10 cellular contexts compared by ENCODE assay signal in the genomic region with DNA sequence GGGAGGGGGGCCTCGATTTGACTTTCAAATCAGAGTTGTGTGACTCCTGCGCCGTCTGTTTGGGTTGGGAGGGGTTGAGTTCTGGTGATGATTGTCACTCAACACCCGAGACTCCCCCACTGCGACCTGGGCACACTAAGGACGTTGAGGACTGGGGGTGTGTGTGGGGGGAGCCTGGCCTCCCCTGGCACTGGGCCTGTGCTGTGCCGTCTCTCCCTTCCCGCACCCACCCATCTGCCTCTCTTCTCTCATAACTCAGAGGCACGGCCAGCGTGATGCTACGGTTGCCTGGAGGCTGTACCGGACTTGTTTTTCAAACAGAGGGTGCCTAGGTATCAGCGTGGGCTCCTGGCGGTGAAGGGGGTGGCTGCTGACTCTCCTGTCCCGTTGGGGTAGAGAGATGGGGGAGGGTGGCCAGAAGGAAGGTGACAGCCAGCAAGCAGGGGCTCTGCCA. TPM values are rescaled to one million over a fixed set of nuclear protein-coding genes. Genes with fewer than 3 reads are reported as not detected.
DNase-seq lines count a peak whose midpoint lies in the region; FAIRE-seq and TF ChIP-seq lines count a peak whose summit lies in the region.
"Had no signal": no experiment of that assay in that cellular context is flagged by ENCODE, and none has a peak within 500 bp of the region (broad histone marks: within the 10 kb centered on the region; RNA-seq: fewer than 3 reads in every experiment).

No MANE protein-coding gene starts in this region.

- WGBS in lower leg skin, 2 donors, result 43 to 63% methylated on average over 14 to 15 of the region's 15 CpGs

- DNase-seq in CD8-positive, alpha-beta memory T cell, result peak in 1 of 5 donors; percentile 46
- DNase-seq in NT2/D1 (ENCODE audit: low read depth, low spot score) (no peak), endothelial cell of umbilical vein (ENCODE audit: low read depth, low spot score) (no peak), lower leg skin (ENCODE audit: low spot score in 2 of 2) (no peak), NCI-H1092 (lab: John Stamatoyannopoulos, UW) (no peak)
- DNase-seq in stimulated activated CD4-positive, alpha-beta T cell treated with anti-CD3 and anti-CD28 coated beads, Interleukin-4, amount 100 ng/mL, for 1 hour, result no peak
- no peak for DNase-seq in activated CD8-positive, alpha-beta memory T cell treated with anti-CD3 and anti-CD28 coated beads, Interleukin-2, amount 50 U/mL, for 4 hours

- CTCF ChIA-PET in CD8-positive, alpha-beta memory T cell (lab: Charles Lee), result interaction anchor here (0.9 to 6.2 kb wide), 3 partner anchors 8 to 258 kb away, joined by 3 to 34 read pairs (median 10); a partner anchor contains a TSS
- CTCF ChIA-PET in endothelial cell of umbilical vein (lab: Charles Lee), result interaction anchor here (1.1 kb wide), 2 partner anchors 62 to 256 kb away, joined by 3 read pairs; no protein-coding TSS in a partner anchor

- H3K79me2 ChIP-seq in endothelial cell of umbilical vein (ENCODE audit: control insufficient read depth, insufficient read depth, low read length), result peaks cover 35% of the 10 kb centered on the region

- peak overlapping the region; percentile 88 for H3K4me2 ChIP-seq in endothelial cell of umbilical vein (ENCODE audit: insufficient read depth, low read length)

- H2AFZ ChIP-seq in endothelial cell of umbilical vein (ENCODE audit: low read depth, low read length), result no peak overlapping the region

- no peak for FAIRE-seq in endothelial cell of umbilical vein (lab: Jason Lieb, UNC)
- FAIRE-seq: GM19239, islet of Langerhans had no signal

- peaks cover 55 to 65% (median 55%) of the 10 kb centered on the region in 3 donors for H3K4me1 Mint-ChIP-seq in CD8-positive, alpha-beta memory T cell

- intact Hi-C loops in endothelial cell of umbilical vein (cut with micrococcal nuclease), result loop anchor here (1.0 to 2.0 kb wide), 2 partner anchors 11 to 57 kb away; a partner anchor contains a TSS
- intact Hi-C loops in lower leg skin (cut with DNase I; ENCODE audit: low total_unique reads), result no loop called here

- TF ChIP-seq POLR2A in endothelial cell of umbilical vein (IDR thresholded peaks at IDR 0.05; ENCODE audit: low read depth, low read length) (no peak), lower leg skin (IDR thresholded peaks at IDR 0.05) (no peak)

- H3K27ac ChIP-seq in CD8-positive, alpha-beta memory T cell (ENCODE audit: low read depth, low read length), result no peak overlapping the region
- peak overlapping the region; percentile 18 for H3K27ac ChIP-seq in endothelial cell of umbilical vein (ENCODE audit: insufficient read depth, low read depth, low read length)
- peak overlapping the region; percentile 99 for H3K27ac ChIP-seq in neutrophil

- dilution Hi-C loops in endothelial cell of umbilical vein (cut with MboI; ENCODE audit: extremely low pct_ligation_motif_present, low sequenced_read_pairs), result no loop called here

- no peaks in the 10 kb centered on the region for H3K9me1 ChIP-seq in endothelial cell of umbilical vein (replicated peaks; ENCODE audit: control insufficient read depth, extremely low read depth, insufficient read depth, low read length)

- H3K9ac ChIP-seq in NT2/D1 (ENCODE audit: insufficient read length, low read depth), result peak overlapping the region; percentile 89
- H3K9ac ChIP-seq in endothelial cell of umbilical vein (replicated peaks; ENCODE audit: extremely low read depth, insufficient read depth, low read length), result peak overlapping the region; percentile 95

- TF ChIP-seq CTCF in endothelial cell of umbilical vein (IDR thresholded peaks at IDR 0.05; ENCODE audit: extremely low read depth in 1 of 2, insufficient read depth in 1 of 2, low read depth in 1 of 2, low read length in 2 of 2) (no peak), neutrophil (IDR thresholded peaks at IDR 0.05) (no peak), lower leg skin (IDR thresholded peaks at IDR 0.05) (no peak)

- H4K20me1 ChIP-seq in endothelial cell of umbilical vein (replicated peaks; ENCODE audit: control insufficient read depth, extremely low read depth, insufficient read depth, low read length), result no peaks in the 10 kb centered on the region

- peak overlapping the region in 7 of 8 donors; percentile 41 to 95 (median 78) for H3K27ac Mint-ChIP-seq in CD8-positive, alpha-beta memory T cell

- peak overlapping the region; percentile 73 to 92 (median 83) for H3K4me3 Mint-ChIP-seq in CD8-positive, alpha-beta memory T cell

- POLR2A ChIA-PET in CD8-positive, alpha-beta memory T cell (lab: Charles Lee), result no interaction called here
- POLR2A ChIA-PET in endothelial cell of umbilical vein (lab: Charles Lee), result no interaction called here

- BruUV-seq in endothelial cell of umbilical vein (replicated peaks; lab: Mats Ljungman, UMichigan), result no TSS peak

- no peaks in the 10 kb centered on the region for H3K27me3 ChIP-seq in CD8-positive, alpha-beta memory T cell (ENCODE audit: insufficient read depth, low read length, poor library complexity, severe bottlenecking)
- H3K27me3 ChIP-seq in NT2/D1 (ENCODE audit: insufficient read depth, insufficient read length) (peaks cover 3% of the 10 kb centered on the region), endothelial cell of umbilical vein (ENCODE audit: control insufficient read depth in 2 of 2, insufficient read depth in 2 of 2, low read length in 2 of 2) (no peaks in the 10 kb centered on the region), neutrophil (no peaks in the 10 kb centered on the region)

- no peaks in the 10 kb centered on the region for H3K9me3 ChIP-seq in CD8-positive, alpha-beta memory T cell (ENCODE audit: low read length)
- H3K9me3 ChIP-seq in NT2/D1 (ENCODE audit: insufficient read depth, low read length), result no peaks in the 10 kb centered on the region
- H3K9me3 ChIP-seq in endothelial cell of umbilical vein (replicated peaks; ENCODE audit: control insufficient read depth, insufficient read depth, low read length), result no peaks in the 10 kb centered on the region
- H3K9me3 ChIP-seq in neutrophil, result no peaks in the 10 kb centered on the region

- H3K36me3 ChIP-seq in CD8-positive, alpha-beta memory T cell (ENCODE audit: insufficient read depth, low read length), result no peaks in the 10 kb centered on the region
- H3K36me3 ChIP-seq in NT2/D1 (ENCODE audit: insufficient read depth, insufficient read length, low read length) (peaks cover 17% of the 10 kb centered on the region), endothelial cell of umbilical vein (ENCODE audit: control insufficient read depth in 2 of 2, extremely low read depth in 1 of 2, insufficient read depth in 2 of 2, low read length in 2 of 2) (no peaks in the 10 kb centered on the region), neutrophil (no peaks in the 10 kb centered on the region)

- H3K27me3 Mint-ChIP-seq in CD8-positive, alpha-beta memory T cell, result peaks cover 0 to 4% of the 10 kb centered on the region in 2 donors

- H3K36me3 Mint-ChIP-seq in CD8-positive, alpha-beta memory T cell, result peaks cover 0 to 5% (median 2%) of the 10 kb centered on the region in 3 donors

- peaks cover 41% of the 10 kb centered on the region for H3K4me1 ChIP-seq in CD8-positive, alpha-beta memory T cell (ENCODE audit: insufficient read depth, low read length)
- peaks cover 8% of the 10 kb centered on the region for H3K4me1 ChIP-seq in NT2/D1 (ENCODE audit: insufficient read depth, insufficient read length)
- H3K4me1 ChIP-seq in endothelial cell of umbilical vein (ENCODE audit: control insufficient read depth, extremely low read depth, insufficient read depth, low read length), result peaks cover 6% of the 10 kb centered on the region
- peaks cover 88 to 91% of the 10 kb centered on the region in 2 experiments for H3K4me1 ChIP-seq in neutrophil (ENCODE audit: control insufficient read depth in 1 of 2, insufficient read depth in 1 of 2, low read depth in 1 of 2, low read length in 1 of 2)

- peak overlapping the region; percentile 74 for H3K4me3 ChIP-seq in CD8-positive, alpha-beta memory T cell (ENCODE audit: low read length)
- H3K4me3 ChIP-seq in NT2/D1 (ENCODE audit: insufficient read length, low read depth) (peak overlapping the region; percentile 78), endothelial cell of umbilical vein (replicated peaks in 1 of 3; ENCODE audit: insufficient read depth in 1 of 3, low read depth in 1 of 3, low read length in 3 of 3) (peak overlapping the region; percentile 48 to 81 (median 65)), neutrophil (ENCODE audit: low read depth in 1 of 2, low read length in 1 of 2) (peak overlapping the region; percentile 87 to 94), lower leg skin (ENCODE audit: low read depth, poor library complexity, severe bottlenecking) (no peak overlapping the region)

- no peaks in the 10 kb centered on the region for H3K9me3 Mint-ChIP-seq in CD8-positive, alpha-beta memory T cell

TF ChIP-seq in endothelial cell of umbilical vein, 7 proteins besides CTCF, POLR2A, EP300 and RAD21:
- no peak for TF ChIP-seq GATA2 (IDR thresholded peaks at IDR 0.05; ENCODE audit: insufficient read depth, insufficient read length, low read depth, low read length)
- no peak for TF ChIP-seq FOS (IDR thresholded peaks at IDR 0.05; ENCODE audit: borderline replicate concordance, insufficient read depth, low read length)
- TF ChIP-seq JUN (IDR thresholded peaks at IDR 0.05; ENCODE audit: borderline replicate concordance, insufficient read depth, insufficient read length, low read depth), result no peak

RNA-seq across cellular contexts. Expression of a gene that starts 56.7 kb away (rescaled TPM):
- 10 to 100 TPM; 53.6 to 60.1 TPM for total RNA-seq in CD8-positive, alpha-beta memory T cell
- polyA plus RNA-seq in CD8-positive, alpha-beta memory T cell, result 7.4 TPM
- total RNA-seq in endothelial cell of umbilical vein (33.7 and 35.6 TPM in 2 replicates), lower leg skin (10 to 100 TPM; 56.4 to 77.4 (median 69.2) TPM)
- 15.8 and 17.2 TPM in 2 replicates for polyA plus RNA-seq in endothelial cell of umbilical vein
- 18.2 and 20.0 TPM in 2 replicates for polyA plus RNA-seq in endothelial cell of umbilical vein (2011; cell fraction: cytosol; rRNA removed)
- 42.0 and 46.8 TPM in 2 replicates for polyA plus RNA-seq in endothelial cell of umbilical vein (2011; cell fraction: nucleus; rRNA removed)
- polyA plus RNA-seq in endothelial cell of umbilical vein (2012), result 44.1 and 44.3 TPM in 2 replicates
- polyA minus RNA-seq in endothelial cell of umbilical vein, result 17.7 and 20.3 TPM in 2 replicates
- 5.9 TPM for polyA minus RNA-seq in endothelial cell of umbilical vein (2011; cell fraction: cytosol; rRNA and poly(A)+ RNA removed)
- 14.9 and 17.9 TPM in 2 replicates for polyA minus RNA-seq in endothelial cell of umbilical vein (2011; cell fraction: nucleus; rRNA and poly(A)+ RNA removed)

RNA-seq across cellular contexts. Expression of a gene that starts 57.2 kb away (rescaled TPM):
- total RNA-seq in CD8-positive, alpha-beta memory T cell, result 100 to 1,000 TPM; 269 to 282 TPM
- polyA plus RNA-seq in CD8-positive, alpha-beta memory T cell, result 91.8 TPM
- total RNA-seq in endothelial cell of umbilical vein (148 TPM in 2 replicates), lower leg skin (10 to 100 TPM; 38.8 to 63.6 (median 40.4) TPM)
- 15.5 and 23.1 TPM in 2 replicates for polyA plus RNA-seq in endothelial cell of umbilical vein
- 34.7 and 34.9 TPM in 2 replicates for polyA plus RNA-seq in endothelial cell of umbilical vein (2011; cell fraction: cytosol; rRNA removed)
- polyA plus RNA-seq in endothelial cell of umbilical vein (2011; cell fraction: nucleus; rRNA removed), result 158 and 189 TPM in 2 replicates
- polyA plus RNA-seq in endothelial cell of umbilical vein (2012), result 108 and 132 TPM in 2 replicates
- polyA minus RNA-seq in endothelial cell of umbilical vein, result 31.4 and 34.9 TPM in 2 replicates
- polyA minus RNA-seq in endothelial cell of umbilical vein (2011; cell fraction: cytosol; rRNA and poly(A)+ RNA removed), result 12.5 TPM
- 47.2 and 63.4 TPM in 2 replicates for polyA minus RNA-seq in endothelial cell of umbilical vein (2011; cell fraction: nucleus; rRNA and poly(A)+ RNA removed)
